ENCODE assay signal across 13 cellular contexts in genomic region chr1:244326757-244327156, GRCh38.
DNase-seq lines count a peak whose midpoint lies in the region; ATAC-seq and TF ChIP-seq lines count a peak whose summit lies in the region.
"Had no signal": no experiment of that assay in that cellular context is flagged by ENCODE, and none has a peak within 500 bp of the region (broad histone marks: within the 10 kb centered on the region; RNA-seq: fewer than 3 reads in every experiment).

No MANE protein-coding gene starts in this region.

- H3K4me3 Mint-ChIP-seq in CD4-positive, alpha-beta memory T cell: peak overlapping the region in 2 of 8 donors; percentile 11 to 18
- H3K4me3 Mint-ChIP-seq in H9: no peak overlapping the region
- H3K4me3 Mint-ChIP-seq: dendritic cell treated with granulocyte-macrophage colony-stimulating factor and Interleukin-4, amounts not matched to agents 40 ng/mL and 50 ng/mL, for 4 days had no signal

- CTCF ChIA-PET in CD4-positive, alpha-beta memory T cell (lab: Charles Lee; ENCODE audit: partially characterized antibody): no interaction called here

- DNase-seq in CD4-positive, alpha-beta memory T cell: no peak
- DNase-seq in H9 (peak; percentile 13), NCI-H345 treated with DMSO at 0.1 percent for 48 hours (lab: John Stamatoyannopoulos, UW; ENCODE audit: unreplicated experiment) (peak; percentile 88), epithelial cell of prostate (ENCODE audit: low read depth, low spot score) (no peak), posterior cingulate gyrus (no peak)
- DNase-seq: activated naive CD4-positive, alpha-beta T cell treated with Interleukin-2 at 50 U/mL for 16 hours; DMS 273 treated with DMSO at 0.1 percent for 48 hours; GOT3 had no signal

- peaks cover 13 to 48% (median 35%) of the 10 kb centered on the region in 4 donors for H3K4me1 Mint-ChIP-seq in CD4-positive, alpha-beta memory T cell
- peaks cover 19 to 30% of the 10 kb centered on the region in 2 experiments for H3K4me1 Mint-ChIP-seq in H9

- H2BK20ac ChIP-seq in H9 (ENCODE audit: low read depth, low read length, poor library complexity, severe bottlenecking): no peak overlapping the region

- H2BK12ac ChIP-seq in H9 (ENCODE audit: insufficient read length, low read depth, low read length): no peak overlapping the region

- ATAC-seq in HG02610 (IDR thresholded peaks at IDR 0.05; ENCODE audit: unreplicated experiment) (no peak), GM19395 (IDR thresholded peaks at IDR 0.05; ENCODE audit: unreplicated experiment) (no peak), HG02678 (IDR thresholded peaks at IDR 0.05; ENCODE audit: unreplicated experiment) (no peak)

- no peak overlapping the region for H4K91ac ChIP-seq in H9 (ENCODE audit: insufficient read length, low read depth, low read length)

- H3K9me3 Mint-ChIP-seq in CD4-positive, alpha-beta memory T cell: peaks cover 5 to 12% (median 7%) of the 10 kb centered on the region in 8 donors
- peaks cover 10 to 11% of the 10 kb centered on the region in 2 experiments for H3K9me3 Mint-ChIP-seq in H9
- H3K9me3 Mint-ChIP-seq: dendritic cell treated with granulocyte-macrophage colony-stimulating factor and Interleukin-4, amounts not matched to agents 40 ng/mL and 50 ng/mL, for 4 days had no signal

- H2AK5ac ChIP-seq in H9 (ENCODE audit: insufficient read length, low read length): no peak overlapping the region

- H3K9me3 ChIP-seq in CD4-positive, alpha-beta memory T cell (ENCODE audit: control insufficient read depth in 1 of 2, low read length in 2 of 2): no peaks in the 10 kb centered on the region
- no peaks in the 10 kb centered on the region for H3K9me3 ChIP-seq in H9 (ENCODE audit: control insufficient read depth, low read depth, low read length)
- H3K9me3 ChIP-seq: SJSA1 had no signal

- no peaks in the 10 kb centered on the region for H3K27me3 ChIP-seq in CD4-positive, alpha-beta memory T cell (ENCODE audit: insufficient read depth, low read length)
- H3K27me3 ChIP-seq in H9 (ENCODE audit: insufficient read depth, low read length): no peaks in the 10 kb centered on the region
- H3K27me3 ChIP-seq: SJSA1 had no signal

- H3T11ph ChIP-seq in H9 (ENCODE audit: low read length): no peak overlapping the region

- H3K18ac ChIP-seq in H9 (ENCODE audit: insufficient read length, low read depth, low read length): no peak overlapping the region

- peaks cover 1 to 6% of the 10 kb centered on the region in 2 donors for H3K27me3 Mint-ChIP-seq in CD4-positive, alpha-beta memory T cell
- H3K27me3 Mint-ChIP-seq in H9 (ENCODE audit: low read depth): no peaks in the 10 kb centered on the region; the same call in 1 of the 2 replicates
- H3K27me3 Mint-ChIP-seq: dendritic cell treated with granulocyte-macrophage colony-stimulating factor and Interleukin-4, amounts not matched to agents 40 ng/mL and 50 ng/mL, for 4 days had no signal

- no peak overlapping the region for H3K27ac ChIP-seq in CD4-positive, alpha-beta memory T cell (ENCODE audit: low read depth, low read length)
- H3K27ac ChIP-seq in H9 (ENCODE audit: insufficient read length, low read depth, low read length): no peak overlapping the region
- H3K27ac ChIP-seq in epithelial cell of prostate: peak overlapping the region; percentile 11
- H3K27ac ChIP-seq: SJSA1 had no signal

- no peak for TF ChIP-seq CTCF in H9 (conservative IDR thresholded peaks at IDR 0.05)

- no peak overlapping the region for H2BK15ac ChIP-seq in H9 (ENCODE audit: low read depth, low read length)

- H3K9ac ChIP-seq in H9 (ENCODE audit: extremely low read depth, insufficient read length, low read length): no peak overlapping the region

- H3K4me1 ChIP-seq in CD4-positive, alpha-beta memory T cell (ENCODE audit: insufficient read depth, low read length): peaks cover 36% of the 10 kb centered on the region
- peaks cover 9% of the 10 kb centered on the region; the same call in 1 of the 2 replicates for H3K4me1 ChIP-seq in H9 (ENCODE audit: insufficient read depth, low read length)

- H3K4ac ChIP-seq in H9 (ENCODE audit: low read depth, low read length): no peak overlapping the region

- no peaks in the 10 kb centered on the region for H3K79me2 ChIP-seq in H9 (ENCODE audit: insufficient read depth, low read length)

- intact Hi-C loops in CD4-positive, alpha-beta memory T cell (cut with micrococcal nuclease): no loop called here
- intact Hi-C loops in posterior cingulate gyrus (cut with DNase I): no loop called here

- no peak overlapping the region for H3K4me3 ChIP-seq in CD4-positive, alpha-beta memory T cell (ENCODE audit: low read length in 2 of 2)
- H3K4me3 ChIP-seq: SJSA1 had no signal

- no peaks in the 10 kb centered on the region for H4K20me1 ChIP-seq in H9 (ENCODE audit: control insufficient read depth, insufficient read depth, insufficient read length)

- no peak overlapping the region for H2AFZ ChIP-seq in H9 (ENCODE audit: low read length)

- H4K5ac ChIP-seq in H9 (ENCODE audit: insufficient read length, low read depth, low read length): no peak overlapping the region

- H3K23me2 ChIP-seq in H9 (ENCODE audit: insufficient read length, low read depth, low read length, poor library complexity, severe bottlenecking): no peaks in the 10 kb centered on the region

- peaks cover 4 to 8% of the 10 kb centered on the region in 2 donors for H3K36me3 Mint-ChIP-seq in CD4-positive, alpha-beta memory T cell
- H3K36me3 Mint-ChIP-seq in H9 (ENCODE audit: insufficient read depth in 1 of 3, low read depth in 3 of 3): peaks cover 2 to 13% (median 2%) of the 10 kb centered on the region in 3 experiments; a peak in 5 of 7 replicates

- no peak overlapping the region for H3K23ac ChIP-seq in H9 (ENCODE audit: insufficient read length, low read depth, low read length)

- POLR2A ChIA-PET in CD4-positive, alpha-beta memory T cell (lab: Charles Lee; ENCODE audit: partially characterized antibody): interaction anchor here (1.2 kb wide), 1 partner anchor 28 kb away, joined by 4 read pairs; no protein-coding TSS in a partner anchor

- no peak overlapping the region for H2BK120ac ChIP-seq in H9 (ENCODE audit: low read depth, low read length, poor library complexity, severe bottlenecking)

- H3K79me1 ChIP-seq in H9 (ENCODE audit: insufficient read depth, low read depth, low read length, poor library complexity, severe bottlenecking): no peaks in the 10 kb centered on the region

- H4K8ac ChIP-seq in H9 (replicated peaks; ENCODE audit: insufficient read length, low read depth, low read length): no peak overlapping the region

- no CpG with 5 or more reads among the region's 2 CpGs for WGBS in H9 (ENCODE audit: extremely low coverage, insufficient read length, low lambda C conversion rate)

- no peak overlapping the region for H3K14ac ChIP-seq in H9 (ENCODE audit: insufficient read depth, low read length)

- H2BK5ac ChIP-seq in H9 (ENCODE audit: insufficient read length, low read length): no peak overlapping the region

- H3K56ac ChIP-seq in H9 (ENCODE audit: insufficient read length, low read depth, low read length): no peak overlapping the region

- H3K36me3 ChIP-seq in CD4-positive, alpha-beta memory T cell (ENCODE audit: insufficient read depth, low read length): no peaks in the 10 kb centered on the region
- H3K36me3 ChIP-seq: SJSA1 had no signal

- H3K27ac Mint-ChIP-seq in CD4-positive, alpha-beta memory T cell: peak overlapping the region in 5 of 7 donors; percentile 46 to 95 (median 82)
- peak overlapping the region in 1 of 3 experiments; percentile 5; a peak in 1 of 7 replicates for H3K27ac Mint-ChIP-seq in H9

- H3K4me2 ChIP-seq in H9 (ENCODE audit: insufficient read depth, insufficient read length, low read length): no peak overlapping the region

Comparison
In these comparisons a context has a peak if more than half of its experiments do, and no peak if none do; other contexts are left out.
1. DNase-seq: peak in H9 (single experiment) and NCI-H345 treated with DMSO at 0.1 percent for 48 hours (single experiment); none in CD4-positive, alpha-beta memory T cell (0 of 5), epithelial cell of prostate (single experiment) and posterior cingulate gyrus (0 of 10).